In the genomic region with DNA sequence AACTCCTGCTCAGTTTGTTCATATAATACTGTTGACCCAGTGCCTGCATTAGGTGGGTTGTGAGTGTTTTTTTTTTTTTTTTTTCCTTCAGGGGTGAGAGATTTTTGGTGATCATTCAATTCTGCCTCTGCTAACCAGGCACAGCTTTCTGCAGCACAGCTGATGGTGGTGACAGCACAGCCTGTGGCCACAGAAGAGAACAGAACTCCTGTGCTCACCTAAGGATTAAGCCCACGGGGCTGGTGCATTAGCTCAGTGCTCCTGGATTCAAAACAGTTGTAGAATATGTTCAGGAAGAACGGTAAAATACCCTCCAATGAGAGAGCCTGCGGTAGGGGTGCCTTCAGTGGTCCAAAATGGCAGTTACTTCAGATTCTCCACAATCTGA, we compare ENCODE assay signal across 1 cellular context.
TF ChIP-seq lines count a peak whose summit lies in the region.

No MANE protein-coding gene starts in this region.

TF ChIP-seq in HepG2, 621 proteins besides CTCF, POLR2A, EP300 and RAD21 (continued from another document):
- TF ChIP-seq, protein P1, sequence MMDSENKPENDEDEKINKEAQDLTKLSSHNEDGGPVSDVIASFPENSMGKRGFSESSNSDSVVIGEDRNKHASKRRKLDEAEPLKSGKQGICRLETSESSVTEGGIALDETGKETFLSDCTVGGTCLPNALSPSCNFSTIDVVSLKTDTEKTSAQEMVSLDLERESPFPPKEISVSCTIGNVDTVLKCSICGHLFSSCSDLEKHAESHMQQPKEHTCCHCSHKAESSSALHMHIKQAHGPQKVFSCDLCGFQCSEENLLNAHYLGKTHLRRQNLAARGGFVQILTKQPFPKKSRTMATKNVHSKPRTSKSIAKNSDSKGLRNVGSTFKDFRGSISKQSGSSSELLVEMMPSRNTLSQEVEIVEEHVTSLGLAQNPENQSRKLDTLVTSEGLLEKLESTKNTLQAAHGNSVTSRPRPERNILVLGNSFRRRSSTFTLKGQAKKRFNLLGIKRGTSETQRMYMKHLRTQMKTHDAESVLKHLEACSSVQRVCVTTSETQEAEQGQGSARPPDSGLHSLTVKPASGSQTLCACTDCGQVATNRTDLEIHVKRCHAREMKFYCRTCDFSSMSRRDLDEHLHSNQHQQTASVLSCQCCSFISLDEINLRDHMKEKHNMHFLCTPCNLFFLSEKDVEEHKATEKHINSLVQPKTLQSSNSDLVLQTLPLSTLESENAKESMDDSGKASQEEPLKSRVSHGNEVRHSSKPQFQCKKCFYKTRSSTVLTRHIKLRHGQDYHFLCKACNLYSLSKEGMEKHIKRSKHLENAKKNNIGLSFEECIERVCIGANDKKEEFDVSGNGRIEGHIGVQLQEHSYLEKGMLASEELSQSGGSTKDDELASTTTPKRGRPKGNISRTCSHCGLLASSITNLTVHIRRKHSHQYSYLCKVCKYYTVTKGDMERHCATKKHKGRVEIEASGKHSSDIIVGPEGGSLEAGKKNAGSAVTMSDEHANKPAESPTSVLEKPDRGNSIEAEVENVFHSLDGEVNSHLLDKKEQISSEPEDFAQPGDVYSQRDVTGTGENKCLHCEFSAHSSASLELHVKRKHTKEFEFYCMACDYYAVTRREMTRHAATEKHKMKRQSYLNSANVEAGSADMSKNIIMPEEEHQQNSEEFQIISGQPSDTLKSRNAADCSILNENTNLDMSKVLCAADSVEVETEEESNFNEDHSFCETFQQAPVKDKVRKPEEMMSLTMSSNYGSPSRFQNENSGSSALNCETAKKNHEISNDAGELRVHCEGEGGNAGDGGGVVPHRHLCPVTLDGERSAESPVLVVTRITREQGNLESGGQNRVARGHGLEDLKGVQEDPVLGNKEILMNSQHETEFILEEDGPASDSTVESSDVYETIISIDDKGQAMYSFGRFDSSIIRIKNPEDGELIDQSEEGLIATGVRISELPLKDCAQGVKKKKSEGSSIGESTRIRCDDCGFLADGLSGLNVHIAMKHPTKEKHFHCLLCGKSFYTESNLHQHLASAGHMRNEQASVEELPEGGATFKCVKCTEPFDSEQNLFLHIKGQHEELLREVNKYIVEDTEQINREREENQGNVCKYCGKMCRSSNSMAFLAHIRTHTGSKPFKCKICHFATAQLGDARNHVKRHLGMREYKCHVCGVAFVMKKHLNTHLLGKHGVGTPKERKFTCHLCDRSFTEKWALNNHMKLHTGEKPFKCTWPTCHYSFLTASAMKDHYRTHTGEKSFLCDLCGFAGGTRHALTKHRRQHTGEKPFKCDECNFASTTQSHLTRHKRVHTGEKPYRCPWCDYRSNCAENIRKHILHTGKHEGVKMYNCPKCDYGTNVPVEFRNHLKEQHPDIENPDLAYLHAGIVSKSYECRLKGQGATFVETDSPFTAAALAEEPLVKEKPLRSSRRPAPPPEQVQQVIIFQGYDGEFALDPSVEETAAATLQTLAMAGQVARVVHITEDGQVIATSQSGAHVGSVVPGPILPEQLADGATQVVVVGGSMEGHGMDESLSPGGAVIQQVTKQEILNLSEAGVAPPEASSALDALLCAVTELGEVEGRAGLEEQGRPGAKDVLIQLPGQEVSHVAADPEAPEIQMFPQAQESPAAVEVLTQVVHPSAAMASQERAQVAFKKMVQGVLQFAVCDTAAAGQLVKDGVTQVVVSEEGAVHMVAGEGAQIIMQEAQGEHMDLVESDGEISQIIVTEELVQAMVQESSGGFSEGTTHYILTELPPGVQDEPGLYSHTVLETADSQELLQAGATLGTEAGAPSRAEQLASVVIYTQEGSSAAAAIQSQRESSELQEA (CRISPR knock-in tag; IDR thresholded peaks at IDR 0.05; ENCODE audit: not compliant biosample characterization): no peak
- TF ChIP-seq ZNF788 (CRISPR knock-in tag; IDR thresholded peaks at IDR 0.05; ENCODE audit: borderline replicate concordance) (no peak), ZNF296 (CRISPR knock-in tag; conservative IDR thresholded peaks at IDR 0.05) (no peak), ZNF337 (CRISPR knock-in tag; IDR thresholded peaks at IDR 0.05; ENCODE audit: borderline replicate concordance, low read depth) (no peak), ZSCAN30 (CRISPR knock-in tag; IDR thresholded peaks at IDR 0.05) (no peak), ZNF510 (CRISPR knock-in tag; IDR thresholded peaks at IDR 0.05; ENCODE audit: low read depth) (no peak), ZNF570 (CRISPR knock-in tag; IDR thresholded peaks at IDR 0.05; ENCODE audit: borderline replicate concordance) (no peak)
- TF ChIP-seq, protein P2, sequence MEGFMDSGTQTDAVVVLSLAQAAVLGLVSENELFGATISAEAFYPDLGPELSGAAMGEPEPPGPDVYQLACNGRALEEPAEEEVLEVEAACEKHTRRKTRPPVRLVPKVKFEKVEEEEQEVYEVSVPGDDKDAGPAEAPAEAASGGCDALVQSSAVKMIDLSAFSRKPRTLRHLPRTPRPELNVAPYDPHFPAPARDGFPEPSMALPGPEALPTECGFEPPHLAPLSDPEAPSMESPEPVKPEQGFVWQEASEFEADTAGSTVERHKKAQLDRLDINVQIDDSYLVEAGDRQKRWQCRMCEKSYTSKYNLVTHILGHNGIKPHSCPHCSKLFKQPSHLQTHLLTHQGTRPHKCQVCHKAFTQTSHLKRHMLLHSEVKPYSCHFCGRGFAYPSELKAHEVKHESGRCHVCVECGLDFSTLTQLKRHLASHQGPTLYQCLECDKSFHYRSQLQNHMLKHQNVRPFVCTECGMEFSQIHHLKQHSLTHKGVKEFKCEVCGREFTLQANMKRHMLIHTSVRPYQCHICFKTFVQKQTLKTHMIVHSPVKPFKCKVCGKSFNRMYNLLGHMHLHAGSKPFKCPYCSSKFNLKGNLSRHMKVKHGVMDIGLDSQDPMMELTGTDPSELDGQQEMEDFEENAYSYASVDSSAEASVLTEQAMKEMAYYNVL (CRISPR knock-in tag; IDR thresholded peaks at IDR 0.05; ENCODE audit: borderline replicate concordance): no peak
